Comparison of ENCODE assay signal across 8 cellular contexts in the genomic region with DNA sequence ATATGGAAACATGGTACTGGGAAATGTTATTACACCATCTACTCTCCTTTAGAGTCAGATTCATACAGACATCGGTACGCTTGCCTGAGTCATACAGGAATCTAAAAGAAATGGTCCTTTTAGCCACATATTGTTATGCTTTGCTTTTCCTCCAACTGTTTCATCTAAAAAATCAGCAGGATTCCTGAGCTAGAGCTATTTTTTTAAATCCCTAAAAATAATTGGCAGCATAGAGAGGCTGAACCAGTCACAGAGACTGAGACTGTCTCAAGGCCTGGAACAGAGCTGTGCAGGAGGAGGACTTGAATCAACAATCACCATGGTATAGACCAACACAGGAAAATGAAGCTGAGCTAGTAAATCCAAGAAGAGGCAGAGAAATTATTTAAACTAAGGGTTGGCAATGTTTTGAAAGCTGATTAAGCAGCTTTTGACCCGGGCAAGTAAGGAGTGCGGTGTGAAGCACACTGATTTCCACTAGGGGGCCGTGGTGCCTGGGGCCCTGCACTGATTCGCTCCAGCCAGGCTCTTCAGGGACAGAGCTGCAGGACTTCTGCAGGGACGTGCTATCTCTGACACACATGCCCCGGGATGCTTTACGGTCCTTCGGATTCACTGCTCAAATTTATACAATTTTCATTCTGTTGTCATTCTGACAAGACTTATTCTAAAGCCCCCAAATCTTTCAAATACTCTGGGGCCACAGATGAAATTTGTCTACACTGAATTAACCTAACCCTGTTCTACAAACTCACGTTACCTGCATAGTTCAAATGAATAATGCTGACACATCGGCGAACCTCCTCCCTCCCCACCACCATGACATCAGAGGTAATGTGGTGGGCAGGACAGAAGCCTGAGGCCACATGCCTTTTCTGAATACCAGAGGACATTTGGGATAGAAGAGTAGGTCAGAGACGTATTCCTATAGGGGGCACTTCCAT.
DNase-seq lines count a peak whose midpoint lies in the region; ATAC-seq and TF ChIP-seq lines count a peak whose summit lies in the region.

No MANE protein-coding gene starts in this region.

- no peaks in the 10 kb centered on the region for H3K36me3 ChIP-seq in BE2C
- peaks cover 0 to 28% (median 5%) of the 10 kb centered on the region in 3 experiments for H3K36me3 ChIP-seq in naive thymus-derived CD4-positive, alpha-beta T cell (ENCODE audit: control insufficient read depth in 2 of 3, insufficient read depth in 3 of 3, low read length in 3 of 3)
- H3K36me3 ChIP-seq in thoracic aorta: no peaks in the 10 kb centered on the region

- H3K9me3 ChIP-seq in BE2C (no peaks in the 10 kb centered on the region), thoracic aorta (no peaks in the 10 kb centered on the region)
- H3K9me3 ChIP-seq in naive thymus-derived CD4-positive, alpha-beta T cell (ENCODE audit: control insufficient read depth in 2 of 3, low read length in 3 of 3): no peaks in the 10 kb centered on the region

- TF ChIP-seq CTCF in BE2C (IDR thresholded peaks at IDR 0.05; ENCODE audit: low read depth, low read length) (peak; percentile 94), epithelial cell of proximal tubule (conservative IDR thresholded peaks at IDR 0.05; ENCODE audit: low read depth, low read length) (peak; percentile 89), thoracic aorta (IDR thresholded peaks at IDR 0.05) (peak; percentile 76)

- H3K4me3 Mint-ChIP-seq in naive thymus-derived CD4-positive, alpha-beta T cell: no peak overlapping the region

- peaks cover 0 to 10% (median 9%) of the 10 kb centered on the region in 7 donors for H3K4me1 Mint-ChIP-seq in naive thymus-derived CD4-positive, alpha-beta T cell

- H3K4me3 ChIP-seq in BE2C (ENCODE audit: low read depth, low read length) (no peak overlapping the region), epithelial cell of proximal tubule (ENCODE audit: low read depth, low read length) (no peak overlapping the region), thoracic aorta (no peak overlapping the region)
- H3K4me3 ChIP-seq in naive thymus-derived CD4-positive, alpha-beta T cell (ENCODE audit: low read length): no peak overlapping the region

- no peak overlapping the region for H3K27ac ChIP-seq in naive thymus-derived CD4-positive, alpha-beta T cell (ENCODE audit: low read depth, low read length)
- no peak overlapping the region for H3K27ac ChIP-seq in thoracic aorta

- H3K27me3 ChIP-seq in BE2C (no peaks in the 10 kb centered on the region), thoracic aorta (replicated peaks; ENCODE audit: insufficient read depth) (no peaks in the 10 kb centered on the region)
- H3K27me3 ChIP-seq in naive thymus-derived CD4-positive, alpha-beta T cell (ENCODE audit: control insufficient read depth in 2 of 2, insufficient read depth in 2 of 2, low read length in 2 of 2): no peaks in the 10 kb centered on the region

- CTCF ChIA-PET in naive thymus-derived CD4-positive, alpha-beta T cell (lab: Charles Lee): interaction anchor here (0.6 to 2.8 kb wide), 10 partner anchors 8 to 239 kb away, joined by 3 to 11 read pairs (median 4); no protein-coding TSS in a partner anchor

- intact Hi-C loops in naive thymus-derived CD4-positive, alpha-beta T cell (cut with micrococcal nuclease): loop anchor here (1.0 to 10.0 kb wide), 6 partner anchors 155 to 983 kb away; no protein-coding TSS in a partner anchor

- DNase-seq in BE2C (peak; percentile 78), NCI-H1694 treated with DMSO at 0.1 percent for 48 hours (lab: John Stamatoyannopoulos, UW) (peak; percentile 35), epithelial cell of proximal tubule (ENCODE audit: low read depth) (no peak), thoracic aorta (ENCODE audit: low spot score) (no peak)
- DNase-seq in activated CD4-positive, alpha-beta T cell treated with anti-CD3 and anti-CD28 coated beads for 4 hours: peak; percentile 18 to 29
- DNase-seq in naive thymus-derived CD4-positive, alpha-beta T cell: peak in 6 of 9 donors; percentile 5 to 30 (median 22)

- no peaks in the 10 kb centered on the region for H3K9me3 Mint-ChIP-seq in naive thymus-derived CD4-positive, alpha-beta T cell

- no peaks in the 10 kb centered on the region for H3K27me3 Mint-ChIP-seq in naive thymus-derived CD4-positive, alpha-beta T cell

- H3K4me1 ChIP-seq in BE2C (peaks cover 3% of the 10 kb centered on the region; the same call in 1 of the 2 replicates), thoracic aorta (ENCODE audit: control insufficient read depth in 1 of 2, low read depth in 2 of 2) (peaks cover 0 to 9% of the 10 kb centered on the region in 2 donors)
- H3K4me1 ChIP-seq in naive thymus-derived CD4-positive, alpha-beta T cell (ENCODE audit: control insufficient read depth in 2 of 2, insufficient read depth in 2 of 2, low read length in 2 of 2): no peaks in the 10 kb centered on the region

- peak; percentile 62 for ATAC-seq in GM18520 (IDR thresholded peaks at IDR 0.05; ENCODE audit: unreplicated experiment)
- peak; percentile 81 for ATAC-seq in HG02943 (IDR thresholded peaks at IDR 0.05; ENCODE audit: low read depth, unreplicated experiment)
- peak; percentile 79 for ATAC-seq in naive thymus-derived CD4-positive, alpha-beta T cell
- peak; percentile 44 for ATAC-seq in thoracic aorta (ENCODE audit: insufficient number of reproducible peaks, low FRiP score, low read depth)

- H3K36me3 Mint-ChIP-seq in naive thymus-derived CD4-positive, alpha-beta T cell: peaks cover 8 to 47% (median 12%) of the 10 kb centered on the region in 5 donors

- no peak overlapping the region for H3K27ac Mint-ChIP-seq in naive thymus-derived CD4-positive, alpha-beta T cell

- POLR2A ChIA-PET in naive thymus-derived CD4-positive, alpha-beta T cell (lab: Charles Lee): interaction anchor here (0.9 kb wide), 2 partner anchors 204 to 207 kb away, joined by 3 read pairs; no protein-coding TSS in a partner anchor

Comparison
In these comparisons a context has a peak if more than half of its experiments do, and no peak if none do; other contexts are left out.
1. DNase-seq: peak in BE2C (single experiment), NCI-H1694 treated with DMSO at 0.1 percent for 48 hours (single experiment), activated CD4-positive, alpha-beta T cell treated with anti-CD3 and anti-CD28 coated beads for 4 hours (2 of 2) and naive thymus-derived CD4-positive, alpha-beta T cell (6 of 9); none in epithelial cell of proximal tubule (single experiment) and thoracic aorta (single experiment).
2. Peak in every context shown above with its lines, with median percentiles within 50 percentile points of each other: CTCF ChIP-seq and ATAC-seq.